17 cellular contexts compared by ENCODE assay signal in the genomic region with DNA sequence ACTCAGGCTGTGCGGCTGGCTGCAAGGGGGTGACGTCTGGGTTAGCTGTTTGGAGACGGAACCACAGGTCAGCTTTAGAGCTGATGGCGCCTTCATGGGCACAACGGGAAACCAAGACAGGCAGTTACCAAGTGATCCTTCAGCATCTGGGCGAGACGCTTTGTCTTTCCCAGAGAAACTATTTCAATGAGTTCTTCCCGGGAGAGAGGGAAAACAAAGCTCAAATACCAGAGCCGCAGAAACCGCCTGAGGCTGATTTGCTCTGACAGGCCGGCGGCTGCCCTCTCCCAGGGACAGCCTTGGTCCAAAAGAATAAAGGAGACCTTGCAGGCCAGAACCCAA.
A peak's percentile ranks its signal among the peaks of the same experiment; 100 is the strongest.
DNase-seq lines count a peak whose midpoint lies in the region; TF ChIP-seq lines count a peak whose summit lies in the region.
"Had no signal": no experiment of that assay in that cellular context is flagged by ENCODE, and none has a peak within 500 bp of the region (broad histone marks: within the 10 kb centered on the region; RNA-seq: fewer than 3 reads in every experiment).

No MANE protein-coding gene starts in this region.

- no peak overlapping the region for H3K4me2 ChIP-seq in mesenchymal stem cell (ENCODE audit: low read length, poor library complexity, severe bottlenecking)

- no peak overlapping the region for H3K23ac ChIP-seq in mesenchymal stem cell (ENCODE audit: low read length in 2 of 2)

- no peak overlapping the region for H4K91ac ChIP-seq in mesenchymal stem cell (ENCODE audit: low read length)

- no peak overlapping the region for H3K4me3 Mint-ChIP-seq in activated CD4-positive, alpha-beta memory T cell treated with anti-CD3 and anti-CD28 coated beads, Interleukin-2, amount 10 ng/mL, durations not matched to agents 7 days and 5 days
- no peak overlapping the region for H3K4me3 Mint-ChIP-seq in HFFc6
- H3K4me3 Mint-ChIP-seq: activated CD4-positive, alpha-beta T cell treated with anti-CD3 and anti-CD28 coated beads for 36 hours had no signal

- H3K79me1 ChIP-seq in mesenchymal stem cell (replicated peaks; ENCODE audit: low read length, poor library complexity, severe bottlenecking) = no peaks in the 10 kb centered on the region

- no peak overlapping the region for H3K4ac ChIP-seq in mesenchymal stem cell (ENCODE audit: low read depth in 1 of 2, low read length in 2 of 2)

- H3K36me3 ChIP-seq in SK-N-MC (ENCODE audit: insufficient read depth, low read length) (no peaks in the 10 kb centered on the region), mesenchymal stem cell (ENCODE audit: control insufficient read depth in 1 of 2, insufficient read depth in 2 of 2, low read depth in 1 of 2, low read length in 2 of 2) (no peaks in the 10 kb centered on the region), Peyer's patch (no peaks in the 10 kb centered on the region)
- H3K36me3 ChIP-seq: MG63, prostate gland, suprapubic skin had no signal

- H2BK15ac ChIP-seq in mesenchymal stem cell (ENCODE audit: low read depth, poor library complexity, severe bottlenecking) = no peak overlapping the region

- H3K4me1 ChIP-seq in mesenchymal stem cell (ENCODE audit: control insufficient read depth, insufficient read depth, low read depth, low read length) = peaks cover 13% of the 10 kb centered on the region
- peaks cover 0 to 52% (median 4%) of the 10 kb centered on the region in 4 donors for H3K4me1 ChIP-seq in Peyer's patch
- H3K4me1 ChIP-seq: prostate gland had no signal

- no peaks in the 10 kb centered on the region for H3K9me3 ChIP-seq in SK-N-MC (ENCODE audit: low read depth, low read length)
- H3K9me3 ChIP-seq in mesenchymal stem cell (ENCODE audit: control insufficient read depth, low read length) = no peaks in the 10 kb centered on the region
- H3K9me3 ChIP-seq in Peyer's patch = no peaks in the 10 kb centered on the region
- H3K9me3 ChIP-seq: MG63, prostate gland, suprapubic skin had no signal

- no peak overlapping the region for H2BK120ac ChIP-seq in mesenchymal stem cell (ENCODE audit: low read depth, low read length)

- no peak for DNase-seq in SK-N-MC (ENCODE audit: low read depth, low spot score)
- peak; percentile 64 for DNase-seq in ecto neural progenitor cell (ENCODE audit: low spot score)
- DNase-seq in mesenchymal stem cell = no peak
- peak; percentile 90 for DNase-seq in retina
- DNase-seq in activated CD4-positive, alpha-beta memory T cell treated with anti-CD3 and anti-CD28 coated beads, Interleukin-2, amount 10 ng/mL, durations not matched to agents 7 days and 5 days = no peak
- no peak for DNase-seq in Peyer's patch
- DNase-seq in HFFc6 = no peak
- DNase-seq: activated CD4-positive, alpha-beta T cell treated with anti-CD3 and anti-CD28 coated beads for 36 hours; activated gamma-delta T cell; GF-D8; left colon; MG63; NCI-H1694 had no signal

- no peaks in the 10 kb centered on the region for H3K36me3 Mint-ChIP-seq in activated CD4-positive, alpha-beta memory T cell treated with anti-CD3 and anti-CD28 coated beads, Interleukin-2, amount 10 ng/mL, durations not matched to agents 7 days and 5 days (ENCODE audit: low read depth)
- H3K36me3 Mint-ChIP-seq in HFFc6 (ENCODE audit: low read depth) = no peaks in the 10 kb centered on the region

- H3K14ac ChIP-seq in mesenchymal stem cell (ENCODE audit: low read length in 2 of 2) = no peak overlapping the region

- TF ChIP-seq CTCF in Peyer's patch (IDR thresholded peaks at IDR 0.05) (no peak), HFFc6 (IDR thresholded peaks at IDR 0.05) (no peak)

- H3K27ac ChIP-seq in SK-N-MC (peak overlapping the region; percentile 59; the same call in 1 of the 2 replicates), mesenchymal stem cell (ENCODE audit: low read length, poor library complexity, severe bottlenecking) (peak overlapping the region; percentile 49), Peyer's patch (peak overlapping the region in 2 of 4 donors; percentile 57 to 87)
- H3K27ac ChIP-seq: prostate gland, RWPE1, suprapubic skin had no signal

- H3K27me3 ChIP-seq in mesenchymal stem cell (ENCODE audit: control insufficient read depth in 1 of 2, insufficient read depth in 1 of 2, low read length in 2 of 2) (no peaks in the 10 kb centered on the region), Peyer's patch (no peaks in the 10 kb centered on the region)
- H3K27me3 ChIP-seq: MG63, suprapubic skin had no signal

- no peak overlapping the region for H2AFZ ChIP-seq in mesenchymal stem cell (ENCODE audit: low read depth, low read length)

- H4K8ac ChIP-seq in mesenchymal stem cell (ENCODE audit: low read length) = no peak overlapping the region

- no peak overlapping the region for H2BK12ac ChIP-seq in mesenchymal stem cell (ENCODE audit: low read length in 2 of 2)

- H3K9ac ChIP-seq in SK-N-MC (ENCODE audit: insufficient read length) (no peak overlapping the region), mesenchymal stem cell (ENCODE audit: low read length) (no peak overlapping the region)

- H3K18ac ChIP-seq in mesenchymal stem cell (ENCODE audit: low read depth in 1 of 2, low read length in 2 of 2) = no peak overlapping the region

- H3K4me3 ChIP-seq in SK-N-MC (no peak overlapping the region), mesenchymal stem cell (ENCODE audit: insufficient read depth in 1 of 2, low read depth in 1 of 2, low read length in 2 of 2) (no peak overlapping the region), Peyer's patch (peak overlapping the region in 1 of 4 donors; percentile 15)
- H3K4me3 ChIP-seq: GM12878, MG63, prostate gland, suprapubic skin had no signal

- POLR2A ChIA-PET in activated CD4-positive, alpha-beta memory T cell treated with anti-CD3 and anti-CD28 coated beads, Interleukin-2, amount 10 ng/mL, durations not matched to agents 7 days and 5 days (lab: Charles Lee) = interaction anchor here (1.4 kb wide), 1 partner anchor 10 kb away, joined by 4 read pairs; no protein-coding TSS in a partner anchor

- CTCF ChIA-PET in activated CD4-positive, alpha-beta memory T cell treated with anti-CD3 and anti-CD28 coated beads, Interleukin-2, amount 10 ng/mL, durations not matched to agents 7 days and 5 days (lab: Charles Lee) = interaction anchor here (2.7 to 6.2 kb wide), 2 partner anchors 10 to 355 kb away, joined by 16 to 30 read pairs; no protein-coding TSS in a partner anchor

- no peak overlapping the region for H3K27ac Mint-ChIP-seq in activated CD4-positive, alpha-beta memory T cell treated with anti-CD3 and anti-CD28 coated beads, Interleukin-2, amount 10 ng/mL, durations not matched to agents 7 days and 5 days
- no peak overlapping the region for H3K27ac Mint-ChIP-seq in HFFc6
- H3K27ac Mint-ChIP-seq: activated CD4-positive, alpha-beta T cell treated with anti-CD3 and anti-CD28 coated beads for 36 hours had no signal

- no peak overlapping the region for H2AK5ac ChIP-seq in mesenchymal stem cell (ENCODE audit: low read length, severe bottlenecking)

- H3K4me1 Mint-ChIP-seq in activated CD4-positive, alpha-beta memory T cell treated with anti-CD3 and anti-CD28 coated beads, Interleukin-2, amount 10 ng/mL, durations not matched to agents 7 days and 5 days = peaks cover 30% of the 10 kb centered on the region
- peaks cover 55% of the 10 kb centered on the region for H3K4me1 Mint-ChIP-seq in HFFc6 (ENCODE audit: low read depth)

- WGBS in mesenchymal stem cell = 92% methylated on average over 12 of the region's 12 CpGs

- no peak overlapping the region for H2BK5ac ChIP-seq in mesenchymal stem cell (ENCODE audit: low read depth, low read length, poor library complexity, severe bottlenecking)

- no peaks in the 10 kb centered on the region for H3K9me3 Mint-ChIP-seq in activated CD4-positive, alpha-beta memory T cell treated with anti-CD3 and anti-CD28 coated beads, Interleukin-2, amount 10 ng/mL, durations not matched to agents 7 days and 5 days
- no peaks in the 10 kb centered on the region for H3K9me3 Mint-ChIP-seq in HFFc6

- no peaks in the 10 kb centered on the region for H3K27me3 Mint-ChIP-seq in activated CD4-positive, alpha-beta memory T cell treated with anti-CD3 and anti-CD28 coated beads, Interleukin-2, amount 10 ng/mL, durations not matched to agents 7 days and 5 days
- H3K27me3 Mint-ChIP-seq in HFFc6 (ENCODE audit: insufficient read depth) = peaks cover 6% of the 10 kb centered on the region
- H3K27me3 Mint-ChIP-seq: activated CD4-positive, alpha-beta T cell treated with anti-CD3 and anti-CD28 coated beads for 36 hours had no signal

- TF ChIP-seq POLR2A in Peyer's patch (IDR thresholded peaks at IDR 0.05) = no peak

Comparison
In these comparisons a context has a peak if more than half of its experiments do, and no peak if none do; other contexts are left out.
1. DNase-seq: peak in ecto neural progenitor cell (single experiment) and retina (single experiment); none in SK-N-MC (single experiment), mesenchymal stem cell (single experiment), activated CD4-positive, alpha-beta memory T cell treated with anti-CD3 and anti-CD28 coated beads, Interleukin-2, amount 10 ng/mL, durations not matched to agents 7 days and 5 days (single experiment), Peyer's patch (0 of 3) and HFFc6 (single experiment).